In the genomic region with DNA sequence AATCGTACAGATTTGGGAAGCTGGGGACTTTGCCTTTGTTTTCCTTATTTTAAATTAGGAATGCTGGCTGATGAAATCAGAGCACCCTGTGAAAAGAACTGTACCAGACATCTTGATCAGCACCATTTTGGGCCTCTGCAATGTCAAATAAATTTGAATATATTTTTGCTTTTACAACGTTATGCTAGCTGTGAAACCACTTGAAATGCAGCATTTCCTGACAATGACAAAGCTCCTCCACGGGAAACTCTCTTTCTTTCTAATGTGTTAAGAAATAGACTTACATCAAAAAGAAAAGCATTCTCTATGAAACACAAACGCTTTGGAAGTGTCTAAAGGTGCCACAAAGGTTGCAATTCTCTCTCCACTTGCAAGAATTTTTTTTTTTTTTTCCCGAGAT, we compare ENCODE assay signal across 1 cellular context.
TF ChIP-seq lines count a peak whose summit lies in the region.

No MANE protein-coding gene starts in this region.

TF ChIP-seq in GM23338, 12 proteins besides CTCF, POLR2A, EP300 and RAD21 (continued from another document):
- TF ChIP-seq, protein P1, sequence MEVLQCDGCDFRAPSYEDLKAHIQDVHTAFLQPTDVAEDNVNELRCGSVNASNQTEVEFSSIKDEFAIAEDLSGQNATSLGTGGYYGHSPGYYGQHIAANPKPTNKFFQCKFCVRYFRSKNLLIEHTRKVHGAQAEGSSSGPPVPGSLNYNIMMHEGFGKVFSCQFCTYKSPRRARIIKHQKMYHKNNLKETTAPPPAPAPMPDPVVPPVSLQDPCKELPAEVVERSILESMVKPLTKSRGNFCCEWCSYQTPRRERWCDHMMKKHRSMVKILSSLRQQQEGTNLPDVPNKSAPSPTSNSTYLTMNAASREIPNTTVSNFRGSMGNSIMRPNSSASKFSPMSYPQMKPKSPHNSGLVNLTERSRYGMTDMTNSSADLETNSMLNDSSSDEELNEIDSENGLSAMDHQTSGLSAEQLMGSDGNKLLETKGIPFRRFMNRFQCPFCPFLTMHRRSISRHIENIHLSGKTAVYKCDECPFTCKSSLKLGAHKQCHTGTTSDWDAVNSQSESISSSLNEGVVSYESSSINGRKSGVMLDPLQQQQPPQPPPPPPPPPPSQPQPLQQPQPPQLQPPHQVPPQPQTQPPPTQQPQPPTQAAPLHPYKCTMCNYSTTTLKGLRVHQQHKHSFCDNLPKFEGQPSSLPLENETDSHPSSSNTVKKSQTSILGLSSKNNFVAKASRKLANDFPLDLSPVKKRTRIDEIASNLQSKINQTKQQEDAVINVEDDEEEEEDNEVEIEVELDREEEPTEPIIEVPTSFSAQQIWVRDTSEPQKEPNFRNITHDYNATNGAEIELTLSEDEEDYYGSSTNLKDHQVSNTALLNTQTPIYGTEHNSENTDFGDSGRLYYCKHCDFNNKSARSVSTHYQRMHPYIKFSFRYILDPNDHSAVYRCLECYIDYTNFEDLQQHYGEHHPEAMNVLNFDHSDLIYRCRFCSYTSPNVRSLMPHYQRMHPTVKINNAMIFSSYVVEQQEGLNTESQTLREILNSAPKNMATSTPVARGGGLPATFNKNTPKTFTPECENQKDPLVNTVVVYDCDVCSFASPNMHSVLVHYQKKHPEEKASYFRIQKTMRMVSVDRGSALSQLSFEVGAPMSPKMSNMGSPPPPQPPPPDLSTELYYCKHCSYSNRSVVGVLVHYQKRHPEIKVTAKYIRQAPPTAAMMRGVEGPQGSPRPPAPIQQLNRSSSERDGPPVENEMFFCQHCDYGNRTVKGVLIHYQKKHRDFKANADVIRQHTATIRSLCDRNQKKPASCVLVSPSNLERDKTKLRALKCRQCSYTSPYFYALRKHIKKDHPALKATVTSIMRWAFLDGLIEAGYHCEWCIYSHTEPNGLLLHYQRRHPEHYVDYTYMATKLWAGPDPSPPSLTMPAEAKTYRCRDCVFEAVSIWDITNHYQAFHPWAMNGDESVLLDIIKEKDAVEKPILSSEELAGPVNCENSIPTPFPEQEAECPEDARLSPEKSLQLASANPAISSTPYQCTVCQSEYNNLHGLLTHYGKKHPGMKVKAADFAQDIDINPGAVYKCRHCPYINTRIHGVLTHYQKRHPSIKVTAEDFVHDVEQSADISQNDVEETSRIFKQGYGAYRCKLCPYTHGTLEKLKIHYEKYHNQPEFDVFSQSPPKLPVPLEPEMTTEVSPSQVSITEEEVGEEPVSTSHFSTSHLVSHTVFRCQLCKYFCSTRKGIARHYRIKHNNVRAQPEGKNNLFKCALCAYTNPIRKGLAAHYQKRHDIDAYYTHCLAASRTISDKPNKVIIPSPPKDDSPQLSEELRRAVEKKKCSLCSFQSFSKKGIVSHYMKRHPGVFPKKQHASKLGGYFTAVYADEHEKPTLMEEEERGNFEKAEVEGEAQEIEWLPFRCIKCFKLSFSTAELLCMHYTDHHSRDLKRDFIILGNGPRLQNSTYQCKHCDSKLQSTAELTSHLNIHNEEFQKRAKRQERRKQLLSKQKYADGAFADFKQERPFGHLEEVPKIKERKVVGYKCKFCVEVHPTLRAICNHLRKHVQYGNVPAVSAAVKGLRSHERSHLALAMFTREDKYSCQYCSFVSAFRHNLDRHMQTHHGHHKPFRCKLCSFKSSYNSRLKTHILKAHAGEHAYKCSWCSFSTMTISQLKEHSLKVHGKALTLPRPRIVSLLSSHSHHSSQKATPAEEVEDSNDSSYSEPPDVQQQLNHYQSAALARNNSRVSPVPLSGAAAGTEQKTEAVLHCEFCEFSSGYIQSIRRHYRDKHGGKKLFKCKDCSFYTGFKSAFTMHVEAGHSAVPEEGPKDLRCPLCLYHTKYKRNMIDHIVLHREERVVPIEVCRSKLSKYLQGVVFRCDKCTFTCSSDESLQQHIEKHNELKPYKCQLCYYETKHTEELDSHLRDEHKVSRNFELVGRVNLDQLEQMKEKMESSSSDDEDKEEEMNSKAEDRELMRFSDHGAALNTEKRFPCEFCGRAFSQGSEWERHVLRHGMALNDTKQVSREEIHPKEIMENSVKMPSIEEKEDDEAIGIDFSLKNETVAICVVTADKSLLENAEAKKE (CRISPR knock-in tag; IDR thresholded peaks at IDR 0.05) = no peak
- no peak for TF ChIP-seq ZNF331 (CRISPR knock-in tag; IDR thresholded peaks at IDR 0.05; ENCODE audit: low read depth)
- TF ChIP-seq EZH2 (IDR thresholded peaks at IDR 0.05; ENCODE audit: low read depth, unreplicated experiment) = no peak
- no peak for TF ChIP-seq ZNF114 (CRISPR knock-in tag; IDR thresholded peaks at IDR 0.05)
